In genomic region chr19:49850221-49850486, GRCh38 we compare ENCODE assay signal across 8 cellular contexts. TPM values are rescaled to one million over a fixed set of nuclear protein-coding genes. Genes with fewer than 3 reads are reported as not detected.
DNase-seq lines count a peak whose midpoint lies in the region; ATAC-seq lines count a peak whose summit lies in the region.

No MANE protein-coding gene starts in this region.

- H3K27ac Mint-ChIP-seq in activated T-helper 1 cell treated with anti-CD3 and anti-CD28 coated beads, Interleukin-12 subunit alpha, Interleukin-12 subunit beta, Interleukin-2, Interleukin-4 antibody, amounts not matched to agents 30 ng/mL and 10 ng/mL and 1 ng/mL, durations not matched to agents 14 hours and 24 hours and 36 hours, result peak overlapping the region; percentile 92
- H3K27ac Mint-ChIP-seq in stimulated activated naive CD8-positive, alpha-beta T cell treated with anti-CD3 and anti-CD28 coated beads, Interleukin-15, Interleukin-2, amounts not matched to agents 100 ng/mL and 50 ng/mL, for 24 hours, result no peak overlapping the region

- peaks cover 5% of the 10 kb centered on the region for H3K27me3 Mint-ChIP-seq in activated T-helper 1 cell treated with anti-CD3 and anti-CD28 coated beads, Interleukin-12 subunit alpha, Interleukin-12 subunit beta, Interleukin-2, Interleukin-4 antibody, amounts not matched to agents 30 ng/mL and 10 ng/mL and 1 ng/mL, durations not matched to agents 14 hours and 24 hours and 36 hours (ENCODE audit: insufficient read depth)
- H3K27me3 Mint-ChIP-seq in stimulated activated naive CD8-positive, alpha-beta T cell treated with anti-CD3 and anti-CD28 coated beads, Interleukin-15, Interleukin-2, amounts not matched to agents 100 ng/mL and 50 ng/mL, for 24 hours, result no peaks in the 10 kb centered on the region

- intact Hi-C loops in activated T-helper 1 cell treated with anti-CD3 and anti-CD28 coated beads, Interleukin-12 subunit alpha, Interleukin-12 subunit beta, Interleukin-2, Interleukin-4 antibody, amounts not matched to agents 30 ng/mL and 10 ng/mL and 1 ng/mL, durations not matched to agents 14 hours and 24 hours and 36 hours (cut with micrococcal nuclease), result loop anchor here (1.0 to 2.0 kb wide), 6 partner anchors 19 to 84 kb away; partner anchors contain the start of genes AKT1S1, IL4I1 and TBC1D17

- peak; percentile 2 for ATAC-seq in HG02759 (IDR thresholded peaks at IDR 0.05; ENCODE audit: unreplicated experiment)
- no peak for ATAC-seq in GM21447 (IDR thresholded peaks at IDR 0.05; ENCODE audit: unreplicated experiment)

- H3K27ac ChIP-seq in iPS-18a (ENCODE audit: low read length), result no peak overlapping the region

- H3K4me1 Mint-ChIP-seq in activated T-helper 1 cell treated with anti-CD3 and anti-CD28 coated beads, Interleukin-12 subunit alpha, Interleukin-12 subunit beta, Interleukin-2, Interleukin-4 antibody, amounts not matched to agents 30 ng/mL and 10 ng/mL and 1 ng/mL, durations not matched to agents 14 hours and 24 hours and 36 hours (ENCODE audit: low read depth), result peaks cover 38% of the 10 kb centered on the region
- peaks cover 45% of the 10 kb centered on the region for H3K4me1 Mint-ChIP-seq in stimulated activated naive CD8-positive, alpha-beta T cell treated with anti-CD3 and anti-CD28 coated beads, Interleukin-15, Interleukin-2, amounts not matched to agents 100 ng/mL and 50 ng/mL, for 24 hours (ENCODE audit: low read depth)

- H3K36me3 ChIP-seq in iPS-18a (ENCODE audit: control insufficient read depth, low read depth, low read length), result peaks cover 8% of the 10 kb centered on the region

- peak overlapping the region; percentile 74 for H3K4me3 ChIP-seq in iPS-18a (ENCODE audit: low read length)

- H3K9me3 ChIP-seq in iPS-18a (ENCODE audit: control insufficient read depth, low read depth, low read length), result no peaks in the 10 kb centered on the region

- H3K9ac ChIP-seq in iPS-18a (ENCODE audit: low read length), result no peak overlapping the region

- no peak for DNase-seq in activated T-helper 1 cell treated with anti-CD3 and anti-CD28 coated beads, Interleukin-12 subunit alpha, Interleukin-12 subunit beta, Interleukin-2, Interleukin-4 antibody, amounts not matched to agents 30 ng/mL and 10 ng/mL and 1 ng/mL, durations not matched to agents 14 hours and 24 hours and 36 hours (ENCODE audit: low spot score)
- DNase-seq in stimulated activated CD4-positive, alpha-beta T cell treated with anti-CD3 and anti-CD28 coated beads, Interleukin-4, amount 100 ng/mL, for 24 hours, result no peak
- DNase-seq in NAMALWA (ENCODE audit: low spot score) (no peak), SK-N-DZ (ENCODE audit: low spot score) (no peak)

- peaks cover 4% of the 10 kb centered on the region for H3K9me3 Mint-ChIP-seq in activated T-helper 1 cell treated with anti-CD3 and anti-CD28 coated beads, Interleukin-12 subunit alpha, Interleukin-12 subunit beta, Interleukin-2, Interleukin-4 antibody, amounts not matched to agents 30 ng/mL and 10 ng/mL and 1 ng/mL, durations not matched to agents 14 hours and 24 hours and 36 hours
- H3K9me3 Mint-ChIP-seq in stimulated activated naive CD8-positive, alpha-beta T cell treated with anti-CD3 and anti-CD28 coated beads, Interleukin-15, Interleukin-2, amounts not matched to agents 100 ng/mL and 50 ng/mL, for 24 hours, result no peaks in the 10 kb centered on the region

- peak overlapping the region; percentile 87 for H3K4me3 Mint-ChIP-seq in activated T-helper 1 cell treated with anti-CD3 and anti-CD28 coated beads, Interleukin-12 subunit alpha, Interleukin-12 subunit beta, Interleukin-2, Interleukin-4 antibody, amounts not matched to agents 30 ng/mL and 10 ng/mL and 1 ng/mL, durations not matched to agents 14 hours and 24 hours and 36 hours
- peak overlapping the region; percentile 86 for H3K4me3 Mint-ChIP-seq in stimulated activated naive CD8-positive, alpha-beta T cell treated with anti-CD3 and anti-CD28 coated beads, Interleukin-15, Interleukin-2, amounts not matched to agents 100 ng/mL and 50 ng/mL, for 24 hours

- peaks cover 6% of the 10 kb centered on the region for H3K4me1 ChIP-seq in iPS-18a (ENCODE audit: control insufficient read depth, low read depth, low read length)

- peaks cover 7% of the 10 kb centered on the region for H3K36me3 Mint-ChIP-seq in activated T-helper 1 cell treated with anti-CD3 and anti-CD28 coated beads, Interleukin-12 subunit alpha, Interleukin-12 subunit beta, Interleukin-2, Interleukin-4 antibody, amounts not matched to agents 30 ng/mL and 10 ng/mL and 1 ng/mL, durations not matched to agents 14 hours and 24 hours and 36 hours (ENCODE audit: low read depth)
- peaks cover 8% of the 10 kb centered on the region for H3K36me3 Mint-ChIP-seq in stimulated activated naive CD8-positive, alpha-beta T cell treated with anti-CD3 and anti-CD28 coated beads, Interleukin-15, Interleukin-2, amounts not matched to agents 100 ng/mL and 50 ng/mL, for 24 hours (ENCODE audit: low read depth)

- no peaks in the 10 kb centered on the region for H3K27me3 ChIP-seq in iPS-18a (ENCODE audit: control insufficient read depth, insufficient read depth, low read length)

RNA-seq across cellular contexts. Expression of gene PTOV1, which starts 0.8 kb away (rescaled TPM):
- total RNA-seq in activated T-helper 1 cell treated with anti-CD3 and anti-CD28 coated beads, Interleukin-12 subunit alpha, Interleukin-12 subunit beta, Interleukin-2, Interleukin-4 antibody, amounts not matched to agents 30 ng/mL and 10 ng/mL and 1 ng/mL, durations not matched to agents 14 hours and 24 hours and 36 hours, result 107 and 113 TPM in 2 replicates
- polyA plus RNA-seq in SK-N-DZ (2014; cell fraction: cytosol; rRNA removed), result 131 and 164 TPM in 2 replicates
- polyA plus RNA-seq in SK-N-DZ (2014; cell fraction: nucleus; rRNA removed), result 365 and 432 TPM in 2 replicates

RNA-seq across cellular contexts. Expression of gene PNKP, which starts 17.2 kb away (rescaled TPM):
- 138 and 141 TPM in 2 replicates for total RNA-seq in activated T-helper 1 cell treated with anti-CD3 and anti-CD28 coated beads, Interleukin-12 subunit alpha, Interleukin-12 subunit beta, Interleukin-2, Interleukin-4 antibody, amounts not matched to agents 30 ng/mL and 10 ng/mL and 1 ng/mL, durations not matched to agents 14 hours and 24 hours and 36 hours
- polyA plus RNA-seq in SK-N-DZ (2014; cell fraction: cytosol; rRNA removed), result 7.7 and 19.2 TPM in 2 replicates
- 75.5 and 87.4 TPM in 2 replicates for polyA plus RNA-seq in SK-N-DZ (2014; cell fraction: nucleus; rRNA removed)

RNA-seq across cellular contexts. Expression of gene AKT1S1, which starts 27.0 kb away (rescaled TPM):
- total RNA-seq in activated T-helper 1 cell treated with anti-CD3 and anti-CD28 coated beads, Interleukin-12 subunit alpha, Interleukin-12 subunit beta, Interleukin-2, Interleukin-4 antibody, amounts not matched to agents 30 ng/mL and 10 ng/mL and 1 ng/mL, durations not matched to agents 14 hours and 24 hours and 36 hours, result 32.1 and 32.2 TPM in 2 replicates
- polyA plus RNA-seq in SK-N-DZ (2014; cell fraction: cytosol; rRNA removed), result 4.9 TPM in 2 replicates
- polyA plus RNA-seq in SK-N-DZ (2014; cell fraction: nucleus; rRNA removed), result 8.1 and 13.5 TPM in 2 replicates

RNA-seq across cellular contexts. Expression of gene TBC1D17, which starts 27.3 kb away (rescaled TPM):
- total RNA-seq in activated T-helper 1 cell treated with anti-CD3 and anti-CD28 coated beads, Interleukin-12 subunit alpha, Interleukin-12 subunit beta, Interleukin-2, Interleukin-4 antibody, amounts not matched to agents 30 ng/mL and 10 ng/mL and 1 ng/mL, durations not matched to agents 14 hours and 24 hours and 36 hours, result 38.7 and 41.8 TPM in 2 replicates
- polyA plus RNA-seq in SK-N-DZ (2014; cell fraction: cytosol; rRNA removed), result 4.3 and 5.3 TPM in 2 replicates
- 10.3 and 15.1 TPM in 2 replicates for polyA plus RNA-seq in SK-N-DZ (2014; cell fraction: nucleus; rRNA removed)

RNA-seq across cellular contexts. Expression of gene MED25, which starts 32.1 kb away (rescaled TPM):
- 54.2 and 54.5 TPM in 2 replicates for total RNA-seq in activated T-helper 1 cell treated with anti-CD3 and anti-CD28 coated beads, Interleukin-12 subunit alpha, Interleukin-12 subunit beta, Interleukin-2, Interleukin-4 antibody, amounts not matched to agents 30 ng/mL and 10 ng/mL and 1 ng/mL, durations not matched to agents 14 hours and 24 hours and 36 hours
- polyA plus RNA-seq in SK-N-DZ (2014; cell fraction: cytosol; rRNA removed), result 26.0 and 26.1 TPM in 2 replicates
- 41.8 and 47.5 TPM in 2 replicates for polyA plus RNA-seq in SK-N-DZ (2014; cell fraction: nucleus; rRNA removed)
